Comparison of ENCODE assay signal across 1 cellular context in the genomic region with DNA sequence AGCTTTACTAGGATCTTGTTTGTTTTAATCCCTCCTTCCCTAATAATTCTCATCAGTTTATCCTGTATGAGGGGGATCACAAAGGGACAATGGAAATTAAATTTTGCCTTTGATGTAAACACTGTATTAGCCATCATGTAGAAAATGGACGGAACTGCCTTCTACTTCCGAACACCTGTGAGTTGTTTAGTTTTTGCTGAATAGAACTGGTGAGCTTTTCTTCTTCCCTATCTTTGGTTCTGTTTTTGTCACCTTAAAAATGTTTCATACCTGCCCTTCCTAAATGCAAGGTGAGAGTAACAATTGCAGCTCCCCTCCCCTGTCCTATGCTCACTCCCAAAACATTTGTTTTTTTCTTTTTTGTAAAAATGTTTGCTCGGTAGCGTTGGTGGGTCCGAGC.
TF ChIP-seq lines count a peak whose summit lies in the region.

No MANE protein-coding gene starts in this region.

TF ChIP-seq in WTC11, 78 proteins besides CTCF, POLR2A, EP300 and RAD21 (continued from another document):
- TF ChIP-seq, protein P1, sequence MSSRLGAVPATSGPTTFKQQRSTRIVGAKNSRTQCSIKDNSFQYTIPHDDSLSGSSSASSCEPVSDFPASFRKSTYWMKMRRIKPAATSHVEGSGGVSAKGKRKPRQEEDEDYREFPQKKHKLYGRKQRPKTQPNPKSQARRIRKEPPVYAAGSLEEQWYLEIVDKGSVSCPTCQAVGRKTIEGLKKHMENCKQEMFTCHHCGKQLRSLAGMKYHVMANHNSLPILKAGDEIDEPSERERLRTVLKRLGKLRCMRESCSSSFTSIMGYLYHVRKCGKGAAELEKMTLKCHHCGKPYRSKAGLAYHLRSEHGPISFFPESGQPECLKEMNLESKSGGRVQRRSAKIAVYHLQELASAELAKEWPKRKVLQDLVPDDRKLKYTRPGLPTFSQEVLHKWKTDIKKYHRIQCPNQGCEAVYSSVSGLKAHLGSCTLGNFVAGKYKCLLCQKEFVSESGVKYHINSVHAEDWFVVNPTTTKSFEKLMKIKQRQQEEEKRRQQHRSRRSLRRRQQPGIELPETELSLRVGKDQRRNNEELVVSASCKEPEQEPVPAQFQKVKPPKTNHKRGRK (CRISPR knock-in tag; IDR thresholded peaks at IDR 0.05; ENCODE audit: borderline replicate concordance) = no peak
- TF ChIP-seq NFATC4 (CRISPR knock-in tag; IDR thresholded peaks at IDR 0.05) (no peak), ESRRA (CRISPR knock-in tag; IDR thresholded peaks at IDR 0.05; ENCODE audit: borderline replicate concordance) (no peak), ELF4 (CRISPR knock-in tag; IDR thresholded peaks at IDR 0.05; ENCODE audit: low read depth) (no peak), ATF1 (CRISPR knock-in tag; IDR thresholded peaks at IDR 0.05) (no peak), ZNF396 (CRISPR knock-in tag; IDR thresholded peaks at IDR 0.05; ENCODE audit: borderline replicate concordance) (no peak), SMAD3 (CRISPR knock-in tag; IDR thresholded peaks at IDR 0.05; ENCODE audit: borderline replicate concordance) (no peak)
- TF ChIP-seq, protein P2, sequence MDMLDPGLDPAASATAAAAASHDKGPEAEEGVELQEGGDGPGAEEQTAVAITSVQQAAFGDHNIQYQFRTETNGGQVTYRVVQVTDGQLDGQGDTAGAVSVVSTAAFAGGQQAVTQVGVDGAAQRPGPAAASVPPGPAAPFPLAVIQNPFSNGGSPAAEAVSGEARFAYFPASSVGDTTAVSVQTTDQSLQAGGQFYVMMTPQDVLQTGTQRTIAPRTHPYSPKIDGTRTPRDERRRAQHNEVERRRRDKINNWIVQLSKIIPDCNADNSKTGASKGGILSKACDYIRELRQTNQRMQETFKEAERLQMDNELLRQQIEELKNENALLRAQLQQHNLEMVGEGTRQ (CRISPR knock-in tag; IDR thresholded peaks at IDR 0.05) = no peak
